7 cellular contexts compared by ENCODE assay signal in the genomic region with DNA sequence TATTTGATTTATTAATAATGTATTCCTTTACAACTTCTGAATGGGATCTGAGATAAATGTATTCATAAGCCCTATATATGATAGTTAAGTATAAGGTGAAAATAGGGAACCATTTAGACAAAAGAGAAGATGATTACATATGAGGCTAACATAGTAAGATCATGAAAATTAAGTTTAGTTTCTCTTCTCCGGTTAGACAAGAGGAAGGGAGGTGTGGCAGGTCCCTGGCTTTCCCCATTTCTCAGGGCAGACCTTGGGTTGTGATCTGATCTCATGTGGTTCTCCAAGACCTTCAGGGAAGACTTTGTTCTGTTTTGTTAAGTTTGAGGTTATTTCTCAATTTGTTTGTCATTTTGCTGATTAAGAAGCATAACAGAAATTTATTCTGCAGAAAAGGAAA.
ATAC-seq and TF ChIP-seq lines count a peak whose summit lies in the region.
"Not testable (repeated sequence)": the region's sequence is repeated elsewhere in the genome, so short reads cannot be mapped to it uniquely, and the experiment has no call there.

No MANE protein-coding gene starts in this region.

- TF ChIP-seq CTCF in OCI-LY3 (IDR thresholded peaks at IDR 0.05; ENCODE audit: low read depth, low read length), result not testable (repeated sequence)

- not testable (repeated sequence) for H3K4me3 ChIP-seq in OCI-LY3 (ENCODE audit: low read length)

- not testable (repeated sequence) for H3K9me3 Mint-ChIP-seq in stimulated activated memory B cell treated with anti-CD40 and anti-IgM and Interleukin-4, amounts not matched to agents 10 μg/mL and 1 μg/mL and 100 μg/mL, for 72 hours

- peaks cover 31% of the 10 kb centered on the region for H3K4me1 ChIP-seq in OCI-LY3 (ENCODE audit: low read length)

- H4K20me1 ChIP-seq in OCI-LY3 (ENCODE audit: insufficient read depth, low read length), result not testable (repeated sequence)

- not testable (repeated sequence) for H3K79me2 ChIP-seq in OCI-LY3 (ENCODE audit: low read length)

- H3K27me3 Mint-ChIP-seq in stimulated activated memory B cell treated with anti-CD40 and anti-IgM and Interleukin-4, amounts not matched to agents 10 μg/mL and 1 μg/mL and 100 μg/mL, for 72 hours, result peaks cover 12% of the 10 kb centered on the region

- H3K4me3 Mint-ChIP-seq in stimulated activated memory B cell treated with anti-CD40 and anti-IgM and Interleukin-4, amounts not matched to agents 10 μg/mL and 1 μg/mL and 100 μg/mL, for 72 hours, result not testable (repeated sequence)

- H3K4me1 Mint-ChIP-seq in stimulated activated memory B cell treated with anti-CD40 and anti-IgM and Interleukin-4, amounts not matched to agents 10 μg/mL and 1 μg/mL and 100 μg/mL, for 72 hours, result not testable (repeated sequence)

- not testable (repeated sequence) for H3K36me3 Mint-ChIP-seq in stimulated activated memory B cell treated with anti-CD40 and anti-IgM and Interleukin-4, amounts not matched to agents 10 μg/mL and 1 μg/mL and 100 μg/mL, for 72 hours

- H3K4me2 ChIP-seq in OCI-LY3 (ENCODE audit: low read length), result peak overlapping the region; percentile 23

- H3K9me3 ChIP-seq in OCI-LY3 (ENCODE audit: insufficient read depth, low read length), result not testable (repeated sequence)

- peak; percentile 59 for ATAC-seq in GM18498 (IDR thresholded peaks at IDR 0.05; ENCODE audit: unreplicated experiment)
- peak; percentile 54 for ATAC-seq in GM18867 (IDR thresholded peaks at IDR 0.05; ENCODE audit: unreplicated experiment)
- peak; percentile 62 for ATAC-seq in GM19463 (IDR thresholded peaks at IDR 0.05; ENCODE audit: unreplicated experiment)
- peak; percentile 85 for ATAC-seq in HG02610 (IDR thresholded peaks at IDR 0.05; ENCODE audit: unreplicated experiment)
- ATAC-seq in HG03378 (IDR thresholded peaks at IDR 0.05; ENCODE audit: unreplicated experiment), result peak; percentile 54
- peak; percentile 67 for ATAC-seq in stimulated activated memory B cell treated with anti-CD40 and anti-IgM and Interleukin-4, amounts not matched to agents 10 μg/mL and 1 μg/mL and 100 μg/mL, for 72 hours

- not testable (repeated sequence) for H3K27ac Mint-ChIP-seq in stimulated activated memory B cell treated with anti-CD40 and anti-IgM and Interleukin-4, amounts not matched to agents 10 μg/mL and 1 μg/mL and 100 μg/mL, for 72 hours

- H3K36me3 ChIP-seq in OCI-LY3 (replicated peaks; ENCODE audit: low read depth, low read length), result not testable (repeated sequence)

- H3K27ac ChIP-seq in OCI-LY3 (ENCODE audit: low read length), result peak overlapping the region; percentile 23; the same call in 1 of the 2 replicates

- not testable (repeated sequence) for H2AFZ ChIP-seq in OCI-LY3 (ENCODE audit: low read depth, low read length)

- H3K9ac ChIP-seq in OCI-LY3 (ENCODE audit: low read length), result not testable (repeated sequence)

- not testable (repeated sequence) for H3K27me3 ChIP-seq in OCI-LY3 (ENCODE audit: low read depth, low read length)
